1 cellular context compared by ENCODE assay signal in the genomic region with DNA sequence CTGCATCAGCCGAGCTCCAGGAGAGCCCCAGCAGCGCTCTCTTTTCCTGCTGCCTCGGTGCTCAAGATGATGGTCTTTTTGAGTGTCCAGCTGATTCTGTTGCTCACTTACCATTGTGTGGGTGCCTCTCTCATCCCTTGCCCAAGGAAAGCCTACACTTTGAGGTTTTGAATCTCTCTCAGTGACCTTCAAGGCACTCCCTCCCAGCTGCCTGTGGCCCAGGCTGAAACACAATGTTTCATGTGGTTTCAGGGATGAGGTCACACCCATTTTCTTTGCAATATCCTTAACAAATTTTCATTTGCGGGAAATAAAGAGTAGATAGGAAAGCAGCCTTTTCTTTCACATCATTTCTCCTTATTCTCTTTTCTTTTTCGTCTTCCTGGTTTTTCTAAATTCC.
TF ChIP-seq lines count a peak whose summit lies in the region.

No MANE protein-coding gene starts in this region.

TF ChIP-seq in H1, 55 proteins besides CTCF, POLR2A, EP300 and RAD21:
- TF ChIP-seq, protein P1, sequence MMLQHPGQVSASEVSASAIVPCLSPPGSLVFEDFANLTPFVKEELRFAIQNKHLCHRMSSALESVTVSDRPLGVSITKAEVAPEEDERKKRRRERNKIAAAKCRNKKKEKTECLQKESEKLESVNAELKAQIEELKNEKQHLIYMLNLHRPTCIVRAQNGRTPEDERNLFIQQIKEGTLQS (IDR thresholded peaks at IDR 0.05; ENCODE audit: insufficient read depth, low read depth, low read length) = no peak
- TF ChIP-seq, protein P2, sequence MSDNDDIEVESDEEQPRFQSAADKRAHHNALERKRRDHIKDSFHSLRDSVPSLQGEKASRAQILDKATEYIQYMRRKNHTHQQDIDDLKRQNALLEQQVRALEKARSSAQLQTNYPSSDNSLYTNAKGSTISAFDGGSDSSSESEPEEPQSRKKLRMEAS (IDR thresholded peaks at IDR 0.05) = no peak
